20 cellular contexts compared by ENCODE assay signal in genomic region chr3:41162541-41162940, GRCh38.
"Had no signal": no experiment of that assay in that cellular context is flagged by ENCODE, and none has a peak within 500 bp of the region (broad histone marks: within the 10 kb centered on the region; RNA-seq: fewer than 3 reads in every experiment).

No MANE protein-coding gene starts in this region.

- H3K4me3 ChIP-seq: K562 had no signal

- H3K27ac ChIP-seq: KMS-11 had no signal

- ATAC-seq: K562, Panc1, PC-3, Right ventricle myocardium inferior had no signal

- DNase-seq: MM.1S, NCI-H1092 treated with DMSO at 0.1 percent for 48 hours, NCI-H1436, NCI-H2029, NCI-H2081 treated with DMSO at 0.1 percent for 48 hours, NCI-H2171, NCI-H226, NCI-H446, NCI-H510A, NCI-H524 treated with DMSO at 0.1 percent for 48 hours, NCI-H69, NCI-H774, PC-3, SHP77 treated with DMSO at 0.1 percent for 48 hours, SK-N-SH, SW 1271 had no signal

- H3K9me3 ChIP-seq: SK-N-SH had no signal
